ENCODE assay signal across 2 cellular contexts in the genomic region with DNA sequence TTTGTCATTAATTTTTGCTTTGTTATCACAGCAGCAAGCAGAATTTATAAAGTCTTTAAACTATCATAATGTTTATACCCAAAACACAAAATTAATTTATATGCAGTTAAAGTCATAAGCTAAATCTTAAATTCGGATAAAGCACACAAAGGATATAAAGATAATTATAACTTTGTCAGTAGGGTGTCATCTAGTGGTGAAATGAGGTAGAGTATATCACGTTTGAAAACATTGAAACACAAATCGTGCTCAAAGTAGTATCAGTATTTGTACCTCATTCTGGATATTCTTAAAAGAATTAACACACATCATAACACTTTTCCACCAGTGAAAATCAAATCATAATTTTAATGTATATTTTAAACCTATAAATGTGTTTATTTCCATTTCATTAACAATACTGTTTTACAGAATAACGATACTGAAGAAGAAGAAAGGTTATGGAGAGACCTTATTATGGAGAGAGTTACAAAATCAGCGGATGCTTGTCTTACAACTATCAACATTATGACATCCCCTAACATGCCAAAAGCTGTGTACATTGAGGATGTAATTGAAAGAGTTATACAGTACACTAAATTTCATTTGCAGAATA.
TF ChIP-seq lines count a peak whose summit lies in the region.

No MANE protein-coding gene starts in this region.

TF ChIP-seq in K562, 482 proteins besides CTCF, POLR2A, EP300 and RAD21 (continued from another document):
- TF ChIP-seq, protein P1, sequence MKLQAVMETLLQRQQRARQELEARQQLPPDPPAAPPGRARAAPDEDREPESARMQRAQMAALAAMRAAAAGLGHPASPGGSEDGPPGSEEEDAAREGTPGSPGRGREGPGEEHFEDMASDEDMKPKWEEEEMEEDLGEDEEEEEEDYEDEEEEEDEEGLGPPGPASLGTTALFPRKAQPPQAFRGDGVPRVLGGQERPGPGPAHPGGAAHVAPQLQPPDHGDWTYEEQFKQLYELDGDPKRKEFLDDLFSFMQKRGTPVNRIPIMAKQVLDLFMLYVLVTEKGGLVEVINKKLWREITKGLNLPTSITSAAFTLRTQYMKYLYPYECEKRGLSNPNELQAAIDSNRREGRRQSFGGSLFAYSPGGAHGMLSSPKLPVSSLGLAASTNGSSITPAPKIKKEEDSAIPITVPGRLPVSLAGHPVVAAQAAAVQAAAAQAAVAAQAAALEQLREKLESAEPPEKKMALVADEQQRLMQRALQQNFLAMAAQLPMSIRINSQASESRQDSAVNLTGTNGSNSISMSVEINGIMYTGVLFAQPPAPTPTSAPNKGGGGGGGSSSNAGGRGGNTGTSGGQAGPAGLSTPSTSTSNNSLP (IDR thresholded peaks at IDR 0.05; ENCODE audit: borderline replicate concordance, low read depth, low read length), result peak; percentile 29; the same call in 1 of the 2 replicates

TF ChIP-seq in liver, 16 proteins besides CTCF, POLR2A, EP300 and RAD21 (continued from another document):
- TF ChIP-seq, protein P2, sequence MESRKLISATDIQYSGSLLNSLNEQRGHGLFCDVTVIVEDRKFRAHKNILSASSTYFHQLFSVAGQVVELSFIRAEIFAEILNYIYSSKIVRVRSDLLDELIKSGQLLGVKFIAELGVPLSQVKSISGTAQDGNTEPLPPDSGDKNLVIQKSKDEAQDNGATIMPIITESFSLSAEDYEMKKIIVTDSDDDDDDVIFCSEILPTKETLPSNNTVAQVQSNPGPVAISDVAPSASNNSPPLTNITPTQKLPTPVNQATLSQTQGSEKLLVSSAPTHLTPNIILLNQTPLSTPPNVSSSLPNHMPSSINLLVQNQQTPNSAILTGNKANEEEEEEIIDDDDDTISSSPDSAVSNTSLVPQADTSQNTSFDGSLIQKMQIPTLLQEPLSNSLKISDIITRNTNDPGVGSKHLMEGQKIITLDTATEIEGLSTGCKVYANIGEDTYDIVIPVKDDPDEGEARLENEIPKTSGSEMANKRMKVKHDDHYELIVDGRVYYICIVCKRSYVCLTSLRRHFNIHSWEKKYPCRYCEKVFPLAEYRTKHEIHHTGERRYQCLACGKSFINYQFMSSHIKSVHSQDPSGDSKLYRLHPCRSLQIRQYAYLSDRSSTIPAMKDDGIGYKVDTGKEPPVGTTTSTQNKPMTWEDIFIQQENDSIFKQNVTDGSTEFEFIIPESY (IDR thresholded peaks at IDR 0.05), result no peak
- no peak for TF ChIP-seq YY1 (IDR thresholded peaks at IDR 0.05)
- no peak for TF ChIP-seq TAF1 (conservative IDR thresholded peaks at IDR 0.05)
- TF ChIP-seq, protein P3, sequence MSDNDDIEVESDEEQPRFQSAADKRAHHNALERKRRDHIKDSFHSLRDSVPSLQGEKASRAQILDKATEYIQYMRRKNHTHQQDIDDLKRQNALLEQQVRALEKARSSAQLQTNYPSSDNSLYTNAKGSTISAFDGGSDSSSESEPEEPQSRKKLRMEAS (IDR thresholded peaks at IDR 0.05), result no peak
- no peak for TF ChIP-seq RXRA (IDR thresholded peaks at IDR 0.05)
